ENCODE assay signal across 27 cellular contexts in genomic region chrX:77617206-77617605, GRCh38.
DNase-seq lines count a peak whose midpoint lies in the region; ATAC-seq, FAIRE-seq and TF ChIP-seq lines count a peak whose summit lies in the region.
"Had no signal": no experiment of that assay in that cellular context is flagged by ENCODE, and none has a peak within 500 bp of the region (broad histone marks: within the 10 kb centered on the region; RNA-seq: fewer than 3 reads in every experiment).

No MANE protein-coding gene starts in this region.

- CTCF ChIA-PET in mammary epithelial cell (lab: Charles Lee; ENCODE audit: low non-redundant PET): no interaction called here

- H2AFZ ChIP-seq in mammary epithelial cell (ENCODE audit: low read depth, low read length): no peak overlapping the region
- H2AFZ ChIP-seq: GM23248 had no signal

- H3K9ac ChIP-seq in mammary epithelial cell (ENCODE audit: insufficient read depth, low read length): no peak overlapping the region
- H3K9ac ChIP-seq: GM23248 had no signal

- TF ChIP-seq CTCF in mammary epithelial cell (conservative IDR thresholded peaks at IDR 0.05 in 1 of 2, IDR thresholded peaks at IDR 0.05 in 1 of 2; ENCODE audit: extremely low read depth in 1 of 2, insufficient read depth in 1 of 2, low read depth in 1 of 2, low read length in 2 of 2): no peak
- no peak for TF ChIP-seq CTCF in mesothelial cell of epicardium (IDR thresholded peaks at IDR 0.05; ENCODE audit: unreplicated experiment)

- H3K27me3 Mint-ChIP-seq in mesothelial cell of epicardium (ENCODE audit: low read depth): no peaks in the 10 kb centered on the region
- H3K27me3 Mint-ChIP-seq: B cell had no signal

- H3K36me3 ChIP-seq in mammary epithelial cell (ENCODE audit: insufficient read depth, low read length): peaks cover 4% of the 10 kb centered on the region
- H3K36me3 ChIP-seq: SJCRH30 had no signal

- no TSS peak for BruUV-seq in mammary epithelial cell (replicated peaks; lab: Mats Ljungman, UMichigan)

- H3K4me3 ChIP-seq in mammary epithelial cell (replicated peaks in 1 of 3; ENCODE audit: insufficient read depth in 1 of 3, low read depth in 2 of 3, low read length in 3 of 3): no peak overlapping the region
- H3K4me3 ChIP-seq: GM23248, SJCRH30 had no signal

- H3K4me2 ChIP-seq in mammary epithelial cell (ENCODE audit: insufficient read depth, low read depth, low read length): peak overlapping the region; percentile 72

- no peaks in the 10 kb centered on the region for H3K4me1 Mint-ChIP-seq in mesothelial cell of epicardium
- H3K4me1 Mint-ChIP-seq: B cell had no signal

- peaks cover 7% of the 10 kb centered on the region for H3K4me1 ChIP-seq in mammary epithelial cell (ENCODE audit: insufficient read depth, low read length)
- H3K4me1 ChIP-seq: SJCRH30 had no signal

- WGBS in mammary epithelial cell (ENCODE audit: low coverage, missing lambda C conversion rate): 0% methylated on average over 1 of the region's 1 CpG

- no peaks in the 10 kb centered on the region for H4K20me1 ChIP-seq in mammary epithelial cell (ENCODE audit: insufficient read depth, low read length)

- no peak for ATAC-seq in GM19023 (IDR thresholded peaks at IDR 0.05; ENCODE audit: unreplicated experiment)
- ATAC-seq: Right ventricle myocardium inferior, SK-N-SH treated with all-trans-retinoic acid at 6 μM for 48 hours had no signal

- in situ Hi-C loops in mammary epithelial cell (cut with MboI; ENCODE audit: low sequenced_read_pairs in 2 of 2): no loop called here

- H3K36me3 Mint-ChIP-seq in mesothelial cell of epicardium: peaks cover 14% of the 10 kb centered on the region

- peaks cover 32% of the 10 kb centered on the region for H3K9me3 Mint-ChIP-seq in mesothelial cell of epicardium
- H3K9me3 Mint-ChIP-seq: CD8-positive, alpha-beta memory T cell had no signal

- no peak overlapping the region for H3K4me3 Mint-ChIP-seq in mesothelial cell of epicardium
- H3K4me3 Mint-ChIP-seq: B cell; CD8-positive, alpha-beta memory T cell had no signal

- DNase-seq in NCI-H1436 treated with DMSO at 0.1 percent for 48 hours (lab: John Stamatoyannopoulos, UW) (peak; percentile 24), mammary epithelial cell (peak; percentile 62), mesothelial cell of epicardium (ENCODE audit: low spot score in 2 of 2, unreplicated experiment in 2 of 2) (no peak), DMS 273 (lab: John Stamatoyannopoulos, UW; ENCODE audit: unreplicated experiment) (no peak)
- no peak for DNase-seq in activated CD4-positive, CD25-positive, alpha-beta regulatory T cell treated with anti-CD3 and anti-CD28 coated beads, Interleukin-2, amount 50 U/mL, for 72 hours
- DNase-seq: CD8-positive, alpha-beta memory T cell; DMS153; DND-41; GM23248; H7; NCI-H1092; NCI-H1417 treated with DMSO at 0.1 percent for 48 hours; NCI-H1930; NCI-H2107; NCI-H446 treated with DMSO at 0.1 percent for 48 hours; NCI-H526; OCI-M1; SJCRH30 had no signal

- intact Hi-C loops in mammary epithelial cell (cut with micrococcal nuclease): no loop called here

- peaks cover under 1% of the 10 kb centered on the region for H3K79me2 ChIP-seq in mammary epithelial cell (ENCODE audit: insufficient read depth, low read length)

- dilution Hi-C loops in mammary epithelial cell (cut with HindIII; ENCODE audit: low sequenced_read_pairs): no loop called here

- H3K27me3 ChIP-seq in mammary epithelial cell (ENCODE audit: insufficient read depth, low read length): no peaks in the 10 kb centered on the region
- H3K27me3 ChIP-seq: SJCRH30 had no signal

- H3K27ac Mint-ChIP-seq in mesothelial cell of epicardium: peak overlapping the region; percentile 26
- H3K27ac Mint-ChIP-seq: B cell; CD8-positive, alpha-beta memory T cell had no signal

- H3K27ac ChIP-seq in mammary epithelial cell (ENCODE audit: insufficient read depth, low read depth, low read length): no peak overlapping the region
- H3K27ac ChIP-seq: C4-2B, GM23248, HL-60, SJCRH30 had no signal

- H3K9me3 ChIP-seq in mammary epithelial cell (replicated peaks; ENCODE audit: insufficient read depth, low read length): no peaks in the 10 kb centered on the region
- H3K9me3 ChIP-seq: SJCRH30 had no signal

- peak; percentile 52 for FAIRE-seq in G401.6 (lab: Jason Lieb, UNC)
- FAIRE-seq: GM18507, RCC 7860 had no signal

Comparison
In these comparisons a context has a peak if more than half of its experiments do, and no peak if none do; other contexts are left out.
1. DNase-seq: peak in NCI-H1436 treated with DMSO at 0.1 percent for 48 hours (single experiment) and mammary epithelial cell (single experiment); none in mesothelial cell of epicardium (0 of 2), activated CD4-positive, CD25-positive, alpha-beta regulatory T cell treated with anti-CD3 and anti-CD28 coated beads, Interleukin-2, amount 50 U/mL, for 72 hours (single experiment) and DMS 273 (single experiment).